Comparison of ENCODE assay signal across 8 cellular contexts in the genomic region with DNA sequence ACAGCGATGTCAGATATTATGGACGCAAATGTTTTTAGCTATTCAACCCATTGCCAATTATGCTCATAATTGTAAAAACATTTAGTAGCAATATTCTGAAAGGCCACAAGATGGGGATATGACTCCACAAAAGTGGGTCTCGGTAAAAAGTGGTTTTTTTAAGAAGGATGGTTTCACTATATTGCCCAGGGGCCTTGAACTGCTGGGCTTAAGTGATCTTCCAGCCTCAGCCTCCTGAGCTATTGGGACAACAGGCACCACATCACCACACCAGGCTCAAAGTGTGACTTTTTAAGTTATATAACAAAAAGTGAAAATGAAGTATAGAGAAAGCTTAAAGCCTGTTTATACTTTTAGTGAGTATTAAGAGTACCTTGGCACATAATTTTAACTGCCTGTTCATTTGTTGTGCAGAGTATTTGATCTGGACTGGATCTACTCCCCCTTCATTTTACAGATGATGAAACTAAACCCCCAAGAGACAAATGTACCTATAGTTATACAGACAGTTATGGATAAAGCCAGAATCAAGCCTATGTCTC. TPM values are rescaled to one million over a fixed set of nuclear protein-coding genes. Genes with fewer than 3 reads are reported as not detected.
A peak's percentile ranks its signal among the peaks of the same experiment; 100 is the strongest.
DNase-seq lines count a peak whose midpoint lies in the region; ATAC-seq, FAIRE-seq and TF ChIP-seq lines count a peak whose summit lies in the region.

No MANE protein-coding gene starts in this region.

- H3K36me3 ChIP-seq in lung (ENCODE audit: control insufficient read depth in 2 of 2, insufficient read depth in 2 of 2, low read length in 2 of 2) = no peaks in the 10 kb centered on the region

- peaks cover 0 to 14% of the 10 kb centered on the region in 2 donors for H3K4me1 ChIP-seq in lung (ENCODE audit: control insufficient read depth in 2 of 2, insufficient read depth in 2 of 2, low read length in 2 of 2)

- no peak overlapping the region for H3K4me3 ChIP-seq in lung

- H3K27me3 ChIP-seq in lung (ENCODE audit: control insufficient read depth, insufficient read depth) = no peaks in the 10 kb centered on the region

- 26 to 37% methylated on average over 3 of the region's 3 CpGs for WGBS in lung, 2 donors

- H3K9me3 ChIP-seq in lung (ENCODE audit: control insufficient read depth in 2 of 2, insufficient read depth in 1 of 2, low read length in 1 of 2) = no peaks in the 10 kb centered on the region

- no peak overlapping the region for H3K27ac ChIP-seq in lung (ENCODE audit: low read depth in 1 of 2, low read length in 1 of 2)

- FAIRE-seq in urothelium cell line (lab: Jason Lieb, UNC) = peak; percentile 75

- ATAC-seq in GM21786 (IDR thresholded peaks at IDR 0.05; ENCODE audit: unreplicated experiment) = peak; percentile 80
- ATAC-seq in lung (ENCODE audit: insufficient read depth, low FRiP score) = no peak

- DNase-seq in SHP77 (lab: John Stamatoyannopoulos, UW) = peak; percentile 11 to 16
- no peak for DNase-seq in SHP77 treated with DMSO at 0.1 percent for 48 hours (lab: John Stamatoyannopoulos, UW)
- peak; percentile 51 for DNase-seq in LoVo (ENCODE audit: low spot score)
- peak; percentile 42 for DNase-seq in SKM-1 (lab: John Stamatoyannopoulos, UW; ENCODE audit: unreplicated experiment)
- peak; percentile 73 for DNase-seq in dedifferentiated amniotic fluid mesenchymal stem cell (ENCODE audit: extremely low spot score)
- no peak for DNase-seq in lung (ENCODE audit: low spot score)
- DNase-seq in urothelium cell line (ENCODE audit: low spot score) = peak; percentile 47

- TF ChIP-seq CTCF in lung (IDR thresholded peaks at IDR 0.05; ENCODE audit: control extremely low read depth, extremely low read depth) = peak; percentile 55

RNA-seq across cellular contexts. Expression of gene NAA50, which starts 9.4 kb away (rescaled TPM):
- 10 to 100 TPM; 58.2 to 82.7 TPM for total RNA-seq in lung
- polyA plus RNA-seq in lung = 10 to 100 TPM; 27.8 to 64.6 TPM

RNA-seq across cellular contexts. Expression of gene ATP6V1A, which starts 10.2 kb away (rescaled TPM):
- 10 to 100 TPM; 68.5 to 99.6 TPM for total RNA-seq in lung
- 10 to 100 TPM; 23.1 to 32.2 TPM for polyA plus RNA-seq in lung

RNA-seq across cellular contexts. Expression of gene USF3, which starts 40.2 kb away (rescaled TPM):
- 10 to 100 TPM; 14.3 to 21.3 TPM for total RNA-seq in lung
- 1 to 10 TPM; 5.2 to 5.4 TPM for polyA plus RNA-seq in lung

Comparison
In these comparisons a context has a peak if more than half of its experiments do, and no peak if none do; other contexts are left out.
1. DNase-seq: peak in SHP77 (2 of 2), LoVo (single experiment), SKM-1 (single experiment), dedifferentiated amniotic fluid mesenchymal stem cell (single experiment) and urothelium cell line (single experiment); none in SHP77 treated with DMSO at 0.1 percent for 48 hours (single experiment) and lung (single experiment).